ENCODE assay signal across 9 cellular contexts in genomic region chr14:30906752-30907658, GRCh38. TPM values are rescaled to one million over a fixed set of nuclear protein-coding genes. Genes with fewer than 3 reads are reported as not detected.
DNase-seq lines count a peak whose midpoint lies in the region; ATAC-seq, FAIRE-seq and TF ChIP-seq lines count a peak whose summit lies in the region.
"Had no signal": no experiment of that assay in that cellular context is flagged by ENCODE, and none has a peak within 500 bp of the region (broad histone marks: within the 10 kb centered on the region; RNA-seq: fewer than 3 reads in every experiment).

No MANE protein-coding gene starts in this region.

- FAIRE-seq in K562 (lab: Jason Lieb, UNC), result peak; percentile 15

- peaks cover 40% of the 10 kb centered on the region for H3K36me3 Mint-ChIP-seq in nephron (ENCODE audit: low read depth)
- no peaks in the 10 kb centered on the region for H3K36me3 Mint-ChIP-seq in natural killer cell treated with Interleukin-12 subunit alpha and Interleukin-12 subunit beta and Interleukin-15 and Interleukin-18, amount 100 ng/mL, for 72 hours

- H3K9me1 ChIP-seq in K562 (ENCODE audit: control insufficient read depth, insufficient read depth, low read length), result no peaks in the 10 kb centered on the region

- H3K4me1 Mint-ChIP-seq in nephron, result no peaks in the 10 kb centered on the region
- H3K4me1 Mint-ChIP-seq in natural killer cell treated with Interleukin-12 subunit alpha and Interleukin-12 subunit beta and Interleukin-15 and Interleukin-18, amount 100 ng/mL, for 72 hours (ENCODE audit: low read depth in 2 of 2), result no peaks in the 10 kb centered on the region

- no peaks in the 10 kb centered on the region for H4K20me1 ChIP-seq in K562 (replicated peaks; ENCODE audit: control insufficient read depth, insufficient read depth, low read length)

- TF ChIP-seq EP300 in K562 (IDR thresholded peaks at IDR 0.05; ENCODE audit: low read length), result no peak

- H3K4me2 ChIP-seq in K562 (ENCODE audit: insufficient read depth, low read length), result no peak overlapping the region

- BruUV-seq in K562 (replicated peaks; lab: Mats Ljungman, UMichigan), result no TSS peak

- H3K36me3 ChIP-seq in K562 (ENCODE audit: control insufficient read depth, insufficient read depth, low read length), result peaks cover 78% of the 10 kb centered on the region

- peaks cover 3% of the 10 kb centered on the region; the same call in 1 of the 3 replicates for H3K79me2 ChIP-seq in K562 (ENCODE audit: control insufficient read depth, insufficient read depth, low read length)

- H3K9me3 ChIP-seq in K562 (replicated peaks; ENCODE audit: control insufficient read depth, insufficient read depth, low read depth, low read length), result no peaks in the 10 kb centered on the region

- TF ChIP-seq RAD21 in K562 (CRISPR knock-in tag; conservative IDR thresholded peaks at IDR 0.05 in 1 of 2, IDR thresholded peaks at IDR 0.05 in 1 of 2), result peak in 1 of 2 experiments; percentile 43; a peak in 2 of 4 replicates

- no peaks in the 10 kb centered on the region for H3K27me3 Mint-ChIP-seq in nephron (ENCODE audit: low read depth)
- no peaks in the 10 kb centered on the region for H3K27me3 Mint-ChIP-seq in natural killer cell treated with Interleukin-12 subunit alpha and Interleukin-12 subunit beta and Interleukin-15 and Interleukin-18, amount 100 ng/mL, for 72 hours

- in situ Hi-C loops in K562 (cut with MboI), result no loop called here

- ATAC-seq in K562 (peak; percentile 53), HG02938 (IDR thresholded peaks at IDR 0.05; ENCODE audit: unreplicated experiment) (no peak)
- no peak for ATAC-seq in activated CD4-positive, CD25-positive, alpha-beta regulatory T cell treated with anti-CD3 and anti-CD28 coated beads, Interleukin-2, amount 50 U/mL, for 24 hours
- ATAC-seq in natural killer cell treated with Interleukin-12 subunit alpha and Interleukin-12 subunit beta and Interleukin-15 and Interleukin-18, amount 100 ng/mL, for 72 hours, result no peak

- H3K27ac ChIP-seq in K562 (ENCODE audit: extremely low read depth, low read depth, low read length), result no peak overlapping the region

- POLR2A ChIA-PET in K562 (lab: Yijun Ruan, JAX), result no interaction called here

- peak in 1 of 3 experiments; percentile 28; a peak in 1 of 6 replicates for TF ChIP-seq CTCF in K562 (IDR thresholded peaks at IDR 0.05 in 2 of 3, conservative IDR thresholded peaks at IDR 0.05 in 1 of 3; ENCODE audit: insufficient read depth in 2 of 3, low read depth in 1 of 3, low read length in 3 of 3)
- TF ChIP-seq CTCF in nephron (IDR thresholded peaks at IDR 0.05; ENCODE audit: unreplicated experiment in 3 of 3), result peak; percentile 41 to 50 (median 48)

- CTCF ChIA-PET in K562 (lab: Yijun Ruan, JAX; ENCODE audit: low intra/inter-chr PET ratio), result interaction anchor here (0.6 to 2.4 kb wide), 3 partner anchors 226 to 249 kb away, joined by 3 to 10 read pairs (median 5); no protein-coding TSS in a partner anchor

- H3K4me3 ChIP-seq in K562, result no peak overlapping the region
- H3K4me3 ChIP-seq: lung had no signal

- H3K9ac ChIP-seq in K562 (ENCODE audit: insufficient read depth in 1 of 2, low read depth in 2 of 2, low read length in 2 of 2), result no peak overlapping the region

- TF ChIP-seq POLR2A in K562 (conservative IDR thresholded peaks at IDR 0.05), result no peak

- H3K9me3 Mint-ChIP-seq in nephron, result no peaks in the 10 kb centered on the region
- H3K9me3 Mint-ChIP-seq in natural killer cell treated with Interleukin-12 subunit alpha and Interleukin-12 subunit beta and Interleukin-15 and Interleukin-18, amount 100 ng/mL, for 72 hours, result no peaks in the 10 kb centered on the region

- H3K4me3 Mint-ChIP-seq in nephron, result no peak overlapping the region
- H3K4me3 Mint-ChIP-seq in natural killer cell treated with Interleukin-12 subunit alpha and Interleukin-12 subunit beta and Interleukin-15 and Interleukin-18, amount 100 ng/mL, for 72 hours, result no peak overlapping the region

- intact Hi-C loops in K562 (cut with micrococcal nuclease), result loop anchor here (2.0 to 5.0 kb wide), 3 partner anchors 175 to 345 kb away; no protein-coding TSS in a partner anchor

- DNase-seq in GM03348 (ENCODE audit: low spot score), result peak; percentile 7
- DNase-seq in LHCN-M2 (ENCODE audit: low read depth), result peak; percentile 25
- no peak for DNase-seq in K562 (ENCODE audit: extremely low read depth in 1 of 4, low spot score in 3 of 4)
- DNase-seq in natural killer cell treated with Interleukin-12 subunit alpha and Interleukin-12 subunit beta and Interleukin-15 and Interleukin-18, amount 100 ng/mL, for 72 hours (ENCODE audit: low spot score), result no peak
- DNase-seq in COR-L47 (lab: John Stamatoyannopoulos, UW), result no peak

- H3K27me3 ChIP-seq in K562 (ENCODE audit: control insufficient read depth in 2 of 2, insufficient read depth in 2 of 2, low read length in 2 of 2), result no peaks in the 10 kb centered on the region

- H3K4me1 ChIP-seq in K562 (replicated peaks in 1 of 2; ENCODE audit: control insufficient read depth in 2 of 2, insufficient read depth in 2 of 2, low read length in 2 of 2), result peaks cover 0 to 6% of the 10 kb centered on the region in 2 experiments; a peak in 2 of 5 replicates

- no peak overlapping the region for H2AFZ ChIP-seq in K562 (ENCODE audit: low read depth, low read length)

- H3K27ac Mint-ChIP-seq in nephron, result no peak overlapping the region
- no peak overlapping the region for H3K27ac Mint-ChIP-seq in natural killer cell treated with Interleukin-12 subunit alpha and Interleukin-12 subunit beta and Interleukin-15 and Interleukin-18, amount 100 ng/mL, for 72 hours

TF ChIP-seq in K562, 482 proteins besides CTCF, POLR2A, EP300 and RAD21:
- TF ChIP-seq CREB1 (IDR thresholded peaks at IDR 0.05) (no peak), CREB1 (CRISPR knock-in tag; IDR thresholded peaks at IDR 0.05) (no peak), XRCC4 (IDR thresholded peaks at IDR 0.05; ENCODE audit: extremely low read depth, insufficient read depth, insufficient read length) (no peak), MTA2 (IDR thresholded peaks at IDR 0.05; ENCODE audit: low read depth) (no peak), SIN3A (IDR thresholded peaks at IDR 0.05; ENCODE audit: borderline replicate concordance in 2 of 2, control insufficient read depth in 1 of 2, low read depth in 2 of 2, low read length in 2 of 2) (no peak), HMGXB4 (CRISPR knock-in tag; IDR thresholded peaks at IDR 0.05) (no peak), NUFIP1 (IDR thresholded peaks at IDR 0.05; ENCODE audit: partially characterized antibody) (no peak), PHF20 (IDR thresholded peaks at IDR 0.05; ENCODE audit: partially characterized antibody) (no peak), IRF2 (CRISPR knock-in tag; IDR thresholded peaks at IDR 0.05) (no peak), HDAC3 (IDR thresholded peaks at IDR 0.05; ENCODE audit: borderline replicate concordance, partially characterized antibody) (no peak), MLLT1 (IDR thresholded peaks at IDR 0.05) (no peak), GATA2 (CRISPR knock-in tag; IDR thresholded peaks at IDR 0.05) (no peak)

RNA-seq across cellular contexts. Expression of gene COCH, which starts 32.6 kb away (rescaled TPM):
- total RNA-seq in LHCN-M2 (2014; rRNA removed) (0.40 and 1.5 TPM in 2 replicates), K562 (2014; rRNA removed) (64.8 and 70.0 TPM in 2 replicates), K562 (2014; rRNA removed; fragmentation: Illumina TruSeq; extraction: Trizol) (88.6 and 91.9 TPM in 2 replicates), K562 (2015; rRNA removed; fragmentation: Illumina TruSeq; extraction: Trizol) (69.3 and 69.7 TPM in 2 replicates), K562 (2021) (64.0 and 65.7 TPM in 2 replicates)
- polyA plus RNA-seq in LHCN-M2 (2012), result 0.67 TPM
- 130 and 206 TPM in 2 replicates for total RNA-seq in K562 (2011; cell fraction: chromatin; rRNA removed; ENCODE audit: low replicate concordance)
- total RNA-seq in K562 (2011; cell fraction: nucleolus; rRNA removed), result 128 and 147 TPM in 2 replicates
- total RNA-seq in K562 (2011; cell fraction: nucleoplasm; rRNA removed), result 145 and 165 TPM in 2 replicates
- polyA plus RNA-seq in K562 (2011; rRNA removed) (113 and 141 TPM in 2 replicates), K562 (2014; fragmentation: Illumina TruSeq; extraction: Trizol) (80.9 and 95.3 TPM in 2 replicates), K562 (2014; fragmentation: Nextera tagmentation; extraction: Ambion mirVana) (10 to 100 TPM; 27.0 to 36.8 TPM), K562 (2014; rRNA removed) (72.1 and 82.6 TPM in 2 replicates)
- 54.6 and 55.7 TPM in 2 replicates for polyA plus RNA-seq in K562 (2011; cell fraction: cytosol; rRNA removed)
- 224 and 253 TPM in 2 replicates for polyA plus RNA-seq in K562 (2011; cell fraction: nucleus; rRNA removed)
- 53.6 and 64.6 TPM in 2 replicates for polyA plus RNA-seq in K562 (2012)
- polyA minus RNA-seq in K562 (2011; rRNA and poly(A)+ RNA removed), result 70.0 and 76.8 TPM in 2 replicates
- 34.6 and 45.0 TPM in 2 replicates for polyA minus RNA-seq in K562 (2011; cell fraction: cytosol; rRNA and poly(A)+ RNA removed)
- polyA minus RNA-seq in K562 (2011; cell fraction: nucleus; rRNA and poly(A)+ RNA removed), result 50.4 and 66.5 TPM in 2 replicates
- total RNA-seq in natural killer cell treated with Interleukin-12 subunit alpha and Interleukin-12 subunit beta and Interleukin-15 and Interleukin-18, amount 100 ng/mL, for 72 hours, result 1 to 10 TPM in 1 of 2 donors, under 1 TPM in 1; 0.14 to 1.3 TPM

Comparison
In these comparisons a context has a peak if more than half of its experiments do, and no peak if none do; other contexts are left out.
1. DNase-seq: peak in GM03348 (single experiment) and LHCN-M2 (single experiment); none in K562 (0 of 4), natural killer cell treated with Interleukin-12 subunit alpha and Interleukin-12 subunit beta and Interleukin-15 and Interleukin-18, amount 100 ng/mL, for 72 hours (single experiment) and COR-L47 (single experiment).
2. RNA of gene COCH, which starts 32.6 kb away (total RNA-seq): 64.0 to 206 TPM in K562; 0.14 to 1.3 TPM in natural killer cell treated with Interleukin-12 subunit alpha and Interleukin-12 subunit beta and Interleukin-15 and Interleukin-18, amount 100 ng/mL, for 72 hours and 0.40 to 1.5 TPM in LHCN-M2; every median in the first group is over 10 times any median in the second.